Comparison of ENCODE assay signal across 8 cellular contexts in genomic region chr12:34022079-34022830, GRCh38. TPM values are rescaled to one million over a fixed set of nuclear protein-coding genes. Genes with fewer than 3 reads are reported as not detected.
DNase-seq lines count a peak whose midpoint lies in the region; ATAC-seq, FAIRE-seq and TF ChIP-seq lines count a peak whose summit lies in the region.

ALG10 (plus strand) TSS chr12:34022496; CDS start chr12:34022600, 104 bp downstream.

- H3K4me3 Mint-ChIP-seq in brain = peak within 1 kb of the TSS; percentile 89 to 97 (median 94)

- peak within 1 kb of the TSS; percentile 91 to 98 (median 93) for H3K27ac Mint-ChIP-seq in brain

- WGBS in sigmoid colon, 2 donors = 0% methylated on average over 44 of the region's 44 CpGs

- TF ChIP-seq CTCF in brain (conservative IDR thresholded peaks at IDR 0.05) (peak; percentile 84 to 85), sigmoid colon (IDR thresholded peaks at IDR 0.05) (peak; percentile 25 to 66 (median 51))

- peak; percentile 97 for FAIRE-seq in A204.1 (lab: Jason Lieb, UNC)
- FAIRE-seq in TTC549 (lab: Jason Lieb, UNC) = peak; percentile 95

- peak within 1 kb of the TSS; percentile 46 to 69 (median 66) for H3K4me3 ChIP-seq in sigmoid colon

- peak within 1 kb of the TSS; percentile 82 to 88 (median 87) for H3K27ac ChIP-seq in sigmoid colon

- intact Hi-C loops in sigmoid colon (cut with DNase I) = loop anchor here (1.0 kb wide), 2 partner anchors 1266 to 1343 kb away; partner anchors contain the start of gene DNM1L

- DNase-seq in NCI-H2107 treated with DMSO at 0.1 percent for 48 hours (lab: John Stamatoyannopoulos, UW; ENCODE audit: unreplicated experiment) (peak; percentile 89), iPS DF 4.7 (ENCODE audit: extremely low read depth, low spot score) (peak; percentile 89), sigmoid colon (peak; percentile 98)

- no peak for TF ChIP-seq POLR2A in sigmoid colon (IDR thresholded peaks at IDR 0.05)

- ATAC-seq in GM18520 (IDR thresholded peaks at IDR 0.05; ENCODE audit: unreplicated experiment) = peak; percentile 99
- ATAC-seq in HG03064 (IDR thresholded peaks at IDR 0.05; ENCODE audit: low read depth, unreplicated experiment) = peak; percentile 100

- no peaks in the 10 kb centered on the region for H3K9me3 ChIP-seq in sigmoid colon

- H3K36me3 ChIP-seq in sigmoid colon = peaks cover 0 to 15% (median 2%) of the 10 kb centered on the region in 4 donors

- no peaks in the 10 kb centered on the region for H3K9me3 Mint-ChIP-seq in brain

- peaks cover 0 to 18% (median 11%) of the 10 kb centered on the region in 4 donors for H3K4me1 ChIP-seq in sigmoid colon

- peaks cover 38% of the 10 kb centered on the region for H3K4me1 Mint-ChIP-seq in brain

- H3K36me3 Mint-ChIP-seq in brain = no peaks in the 10 kb centered on the region

- H3K27me3 Mint-ChIP-seq in brain = peaks cover 3% of the 10 kb centered on the region

- TF ChIP-seq EP300 in sigmoid colon (IDR thresholded peaks at IDR 0.05) = no peak

- no peaks in the 10 kb centered on the region for H3K27me3 ChIP-seq in sigmoid colon

RNA-seq across cellular contexts. Expression of gene ALG10, which starts in this region (rescaled TPM):
- polyA plus RNA-seq in brain (ENCODE audit: insufficient read depth, low read depth, low replicate concordance) (1.2 TPM), sigmoid colon (1 to 10 TPM in 2 of 3 donors, not detected in 1; 1.6 to 3.1 TPM)
- total RNA-seq in sigmoid colon = 1 to 10 TPM; 3.7 to 7.9 (median 6.2) TPM

Comparison
In these comparisons a context has a peak if more than half of its experiments do, and no peak if none do; other contexts are left out.
1. Peak in every context shown above with its lines: DNase-seq, ATAC-seq, H3K4me3 ChIP-seq and H3K27ac ChIP-seq.